ENCODE assay signal across 30 cellular contexts in the genomic region with DNA sequence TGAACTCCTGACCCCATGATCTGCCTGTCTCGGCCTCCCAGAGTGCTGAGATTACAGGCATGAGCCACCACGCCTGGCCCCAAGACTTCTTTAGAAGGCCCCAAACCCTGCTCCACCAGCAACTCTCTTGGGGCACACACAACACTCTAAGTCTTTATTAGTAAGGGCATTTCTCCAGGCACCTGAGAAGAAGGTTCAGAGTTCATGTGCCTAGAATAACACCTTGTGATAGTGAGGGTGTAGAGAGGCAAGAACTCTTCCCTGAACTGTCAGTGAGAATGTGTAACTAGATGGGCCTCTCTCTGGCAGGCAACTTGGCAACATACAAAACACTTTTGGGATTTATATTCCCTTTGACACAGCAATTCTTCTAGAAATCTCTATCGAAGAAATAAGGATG. TPM values are rescaled to one million over a fixed set of nuclear protein-coding genes. Genes with fewer than 3 reads are reported as not detected.
"Had no signal": no experiment of that assay in that cellular context is flagged by ENCODE, and none has a peak within 500 bp of the region (broad histone marks: within the 10 kb centered on the region; RNA-seq: fewer than 3 reads in every experiment).

No MANE protein-coding gene starts in this region.

- H3K4me1 ChIP-seq: gastroesophageal sphincter had no signal

- H3K9me3 ChIP-seq: adrenal gland, body of pancreas, esophagus muscularis mucosa, gastroesophageal sphincter had no signal

- H3K4me3 ChIP-seq: adrenal gland, body of pancreas, esophagus muscularis mucosa, gastroesophageal sphincter had no signal

- H3K27me3 ChIP-seq: adrenal gland, body of pancreas, esophagus muscularis mucosa, gastroesophageal sphincter had no signal

- DNase-seq: activated CD4-positive, alpha-beta memory T cell treated with anti-CD3 and anti-CD28 coated beads for 36 hours; activated CD4-positive, alpha-beta T cell treated with anti-CD3 and anti-CD28 coated beads, Interleukin-2, amount 10 ng/mL, durations not matched to agents 24 days and 14 days; activated CD8-positive, alpha-beta memory T cell treated with anti-CD3 and anti-CD28 coated beads, Interleukin-2, amount 10 ng/mL, durations not matched to agents 7 days and 5 days; activated CD8-positive, alpha-beta memory T cell treated with anti-CD3 and anti-CD28 coated beads, Interleukin-2, amount 50 U/mL, for 4 hours; activated CD8-positive, alpha-beta T cell treated with anti-CD3 and anti-CD28 coated beads, Interleukin-2, amount 10 ng/mL, durations not matched to agents 7 days and 5 days; activated effector memory CD4-positive, alpha-beta T cell treated with anti-CD3 and anti-CD28 coated beads, Interleukin-2, amount 50 U/mL, for 16 hours; activated naive CD4-positive, alpha-beta T cell treated with anti-CD3 and anti-CD28 coated beads for 36 hours; activated naive CD8-positive, alpha-beta T cell treated with anti-CD3 and anti-CD28 coated beads for 36 hours; activated naive CD8-positive, alpha-beta T cell treated with anti-CD3 and anti-CD28 coated beads, Interleukin-2, amount 50 U/mL, for 24 hours; activated T-cell treated with anti-CD3 and anti-CD28 coated beads, Interleukin-2, amount 50 U/mL, for 1 hour; activated T-cell treated with anti-CD3 and anti-CD28 coated beads, Interleukin-2, amount 50 U/mL, for 48 hours; adrenal gland; amygdala; aorta; body of pancreas; caudate nucleus; cortex of kidney; dermis blood vessel endothelial cell; effector CD4-positive, alpha-beta T cell; effector memory CD8-positive, alpha-beta T cell; erythroblast; foreskin melanocyte; T-helper 1 cell; T-helper 17 cell; T1000 had no signal

- ATAC-seq: activated CD8-positive, alpha-beta memory T cell treated with anti-CD3 and anti-CD28 coated beads, Interleukin-2, amount 10 ng/mL, durations not matched to agents 7 days and 5 days; activated CD8-positive, alpha-beta T cell treated with anti-CD3 and anti-CD28 coated beads, Interleukin-2, amount 10 ng/mL, durations not matched to agents 7 days and 5 days; activated naive CD8-positive, alpha-beta T cell treated with anti-CD3 and anti-CD28 coated beads, Interleukin-2, amount 50 U/mL, for 24 hours; body of pancreas; effector memory CD8-positive, alpha-beta T cell; gastroesophageal sphincter; T-helper 17 cell; WTC11 had no signal

- H3K27ac ChIP-seq: adrenal gland, body of pancreas, esophagus muscularis mucosa, gastroesophageal sphincter, VCaP had no signal

- H3K36me3 ChIP-seq: adrenal gland, esophagus muscularis mucosa, gastroesophageal sphincter had no signal

RNA-seq across cellular contexts. Expression of a gene that starts 43.8 kb away (rescaled TPM):
- total RNA-seq: aorta, dermis blood vessel endothelial cell, esophagus muscularis mucosa, gastroesophageal sphincter, glomerular endothelial cell had no signal
